In the genomic region with DNA sequence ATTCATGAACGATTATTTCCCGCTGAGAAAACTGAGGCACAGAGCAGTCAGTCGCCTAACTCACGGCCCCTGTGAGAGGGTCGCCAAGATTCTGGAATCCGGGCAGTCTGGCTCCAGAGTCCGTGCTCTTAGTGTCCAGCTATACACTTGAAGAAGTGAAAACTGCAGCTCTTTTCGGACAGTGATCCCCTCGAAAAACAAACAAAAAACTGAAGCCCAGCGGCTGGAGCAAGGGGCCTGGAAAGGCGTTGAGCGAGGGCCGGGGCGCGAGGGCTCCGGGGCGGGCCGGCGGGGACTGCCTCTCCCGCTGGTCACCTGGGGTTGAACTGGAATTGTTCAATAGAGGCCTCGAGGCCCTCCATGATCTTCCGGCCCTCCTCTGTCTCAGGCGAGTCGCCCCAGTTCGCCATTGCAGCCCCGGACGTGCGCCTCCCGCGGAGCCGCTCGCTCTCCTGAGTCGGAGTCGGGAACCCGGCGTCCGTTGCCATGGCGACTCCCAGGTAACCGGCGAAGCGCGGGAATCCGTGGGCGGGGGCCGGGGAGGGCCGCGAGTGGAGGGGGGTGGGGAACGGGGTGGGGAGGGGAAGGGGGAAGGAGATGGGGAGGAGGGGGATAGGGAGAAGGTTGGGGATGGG, we compare ENCODE assay signal across 8 cellular contexts. TPM values are rescaled to one million over a fixed set of nuclear protein-coding genes. Genes with fewer than 3 reads are reported as not detected.
A peak's percentile ranks its signal among the peaks of the same experiment; 100 is the strongest.
DNase-seq lines count a peak whose midpoint lies in the region; FAIRE-seq and TF ChIP-seq lines count a peak whose summit lies in the region.

No MANE protein-coding gene starts in this region.

- H3K9ac ChIP-seq in NT2/D1 (ENCODE audit: insufficient read length, low read depth) (peak overlapping the region; percentile 79), iPS-18a (ENCODE audit: low read length) (peak overlapping the region; percentile 53)

- in situ Hi-C loops in ACHN (cut with HindIII; ENCODE audit: low pct_ligation_motif_present, low pct_unique_long_range_greater_than_20kb, low sequenced_read_pairs): no loop called here

- no peaks in the 10 kb centered on the region for H3K4me1 ChIP-seq in NT2/D1 (ENCODE audit: insufficient read depth, insufficient read length)
- H3K4me1 ChIP-seq in iPS-18a (ENCODE audit: control insufficient read depth, low read depth, low read length): peaks cover 11% of the 10 kb centered on the region

- H3K9me3 ChIP-seq in NT2/D1 (ENCODE audit: insufficient read depth, low read length): no peaks in the 10 kb centered on the region
- H3K9me3 ChIP-seq in iPS-18a (ENCODE audit: control insufficient read depth, low read depth, low read length): no peaks in the 10 kb centered on the region

- no peak for TF ChIP-seq CTCF in D721Med (IDR thresholded peaks at IDR 0.05; ENCODE audit: insufficient read depth, missing control alignments)

- H3K27ac ChIP-seq in angular gyrus (ENCODE audit: low read depth, low read length): peak overlapping the region; percentile 1
- no peak overlapping the region for H3K27ac ChIP-seq in iPS-18a (ENCODE audit: low read length)
- H3K27ac ChIP-seq in skin epidermis: peak overlapping the region in 12 of 21 experiments; percentile 26 to 75 (median 55)

- DNase-seq in Daoy (ENCODE audit: low read depth): peak; percentile 50
- peak; percentile 33 for DNase-seq in NT2/D1 (ENCODE audit: low read depth, low spot score)
- no peak for DNase-seq in NCI-H2107 treated with DMSO at 0.1 percent for 48 hours (lab: John Stamatoyannopoulos, UW; ENCODE audit: unreplicated experiment)
- DNase-seq in ACHN: no peak
- no peak for DNase-seq in D721Med (ENCODE audit: insufficient read length, low spot score)

- FAIRE-seq in D721Med (lab: Jason Lieb, UNC): no peak

- H3K4me3 ChIP-seq in NT2/D1 (ENCODE audit: insufficient read length, low read depth) (peak overlapping the region; percentile 46), iPS-18a (ENCODE audit: low read length) (peak overlapping the region; percentile 82), skin epidermis (peak overlapping the region; percentile 30 to 51 (median 37))

- H3K27me3 ChIP-seq in NT2/D1 (ENCODE audit: insufficient read depth, insufficient read length) (peaks cover 36% of the 10 kb centered on the region), iPS-18a (ENCODE audit: control insufficient read depth, insufficient read depth, low read length) (peaks cover 25% of the 10 kb centered on the region)

- no peaks in the 10 kb centered on the region for H3K36me3 ChIP-seq in NT2/D1 (ENCODE audit: insufficient read depth, insufficient read length, low read length)
- H3K36me3 ChIP-seq in iPS-18a (ENCODE audit: control insufficient read depth, low read depth, low read length): no peaks in the 10 kb centered on the region

RNA-seq across cellular contexts. Expression of a gene that starts 0.9 kb away (rescaled TPM):
- not detected in 2 replicates for total RNA-seq in Daoy (2014; rRNA removed; shearing (Covaris generic))

Comparison
In these comparisons a context has a peak if more than half of its experiments do, and no peak if none do; other contexts are left out.
1. DNase-seq: peak in Daoy (single experiment) and NT2/D1 (single experiment); none in NCI-H2107 treated with DMSO at 0.1 percent for 48 hours (single experiment), ACHN (single experiment) and D721Med (single experiment).
2. Peak in every context shown above with its lines, with median percentiles within 50 percentile points of each other: H3K4me3 ChIP-seq.